1 cellular context compared by ENCODE assay signal in genomic region chr4:73832651-73833237, GRCh38.
TF ChIP-seq lines count a peak whose summit lies in the region.

No MANE protein-coding gene starts in this region.

TF ChIP-seq in K562, 482 proteins besides CTCF, POLR2A, EP300 and RAD21 (continued from another document):
- TF ChIP-seq FUS (optimal IDR thresholded peaks at IDR 0.05; ENCODE audit: low read depth, low read length): no peak
- peak; percentile 97 for TF ChIP-seq DPF2 (IDR thresholded peaks at IDR 0.05)
- TF ChIP-seq RREB1 (CRISPR knock-in tag; IDR thresholded peaks at IDR 0.05): no peak
- TF ChIP-seq ZNF197 (CRISPR knock-in tag; IDR thresholded peaks at IDR 0.05; ENCODE audit: low read depth): peak; percentile 79
- peak; percentile 96 for TF ChIP-seq CBFA2T3 (IDR thresholded peaks at IDR 0.05)
- no peak for TF ChIP-seq ATF1 (CRISPR knock-in tag; IDR thresholded peaks at IDR 0.05)
- TF ChIP-seq ATF1 (tag; IDR thresholded peaks at IDR 0.05): peak; percentile 63; the same call in 1 of the 2 replicates
- no peak for TF ChIP-seq SMAD1 (IDR thresholded peaks at IDR 0.05; ENCODE audit: low read depth, low read length, partially characterized antibody)
- no peak for TF ChIP-seq USF2 (CRISPR knock-in tag; IDR thresholded peaks at IDR 0.05)
- peak; percentile 96 for TF ChIP-seq CCNT2 (IDR thresholded peaks at IDR 0.05; ENCODE audit: borderline replicate concordance, extremely low read depth, insufficient read length, low read depth, low read length)
- 0 out of 2 replicates have a peak, but pooled peaks have one; percentile 21 for TF ChIP-seq MECOM (CRISPR knock-in tag; IDR thresholded peaks at IDR 0.05)
- TF ChIP-seq NR2C1 (IDR thresholded peaks at IDR 0.05): peak; percentile 24; the same call in 1 of the 2 replicates
- peak; percentile 15 for TF ChIP-seq NR2C1 (tag; IDR thresholded peaks at IDR 0.05)
- TF ChIP-seq MYC (IDR thresholded peaks at IDR 0.05; ENCODE audit: low read depth, low read length): no peak
- TF ChIP-seq MYC (CRISPR knock-in tag; IDR thresholded peaks at IDR 0.05; ENCODE audit: borderline replicate concordance, low read depth): no peak
- no peak for TF ChIP-seq E2F3 (CRISPR knock-in tag; IDR thresholded peaks at IDR 0.05)
- peak; percentile 87 for TF ChIP-seq FOXK2 (conservative IDR thresholded peaks at IDR 0.05 in 1 of 2, IDR thresholded peaks at IDR 0.05 in 1 of 2; ENCODE audit: low read depth in 2 of 2)
- TF ChIP-seq HDAC1 (IDR thresholded peaks at IDR 0.05): peak; percentile 29 to 86; a peak in 3 of 4 replicates
- no peak for TF ChIP-seq HDAC6 (IDR thresholded peaks at IDR 0.05; ENCODE audit: low read depth, low read length)
- peak; percentile 64; the same call in 1 of the 2 replicates for TF ChIP-seq MTA1 (IDR thresholded peaks at IDR 0.05; ENCODE audit: borderline replicate concordance)
- no peak for TF ChIP-seq E2F1 (CRISPR knock-in tag; IDR thresholded peaks at IDR 0.05)
- no peak for TF ChIP-seq ZNF512 (tag; IDR thresholded peaks at IDR 0.05)
- peak; percentile 57 to 78; a peak in 3 of 4 replicates for TF ChIP-seq ARNT (IDR thresholded peaks at IDR 0.05)
- no peak for TF ChIP-seq MXI1 (IDR thresholded peaks at IDR 0.05; ENCODE audit: low read depth, low read length)
- no peak for TF ChIP-seq SRSF1 (IDR thresholded peaks at IDR 0.05; ENCODE audit: low read depth, low read length)
- TF ChIP-seq ZNF717 (CRISPR knock-in tag; IDR thresholded peaks at IDR 0.05): no peak
- TF ChIP-seq TEAD4 (IDR thresholded peaks at IDR 0.05; ENCODE audit: low read length): peak; percentile 98
- no peak for TF ChIP-seq TEAD4 (CRISPR knock-in tag; IDR thresholded peaks at IDR 0.05; ENCODE audit: borderline replicate concordance)
- peak in 1 of 2 experiments; percentile 87; a peak in 2 of 4 replicates for TF ChIP-seq TBL1XR1 (IDR thresholded peaks at IDR 0.05; ENCODE audit: low read length in 2 of 2)
- no peak for TF ChIP-seq NUFIP1 (IDR thresholded peaks at IDR 0.05; ENCODE audit: partially characterized antibody)
- peak; percentile 87 for TF ChIP-seq JUND (IDR thresholded peaks at IDR 0.05; ENCODE audit: borderline replicate concordance, low read depth, low read length)
- peak; percentile 79; the same call in 2 of the 3 replicates for TF ChIP-seq JUND (tag; IDR thresholded peaks at IDR 0.05; ENCODE audit: borderline replicate concordance, low read depth, low read length)
- TF ChIP-seq NONO (IDR thresholded peaks at IDR 0.05; ENCODE audit: low read depth in 2 of 2, low read length in 1 of 2): no peak
- peak; percentile 89 for TF ChIP-seq CC2D1A (IDR thresholded peaks at IDR 0.05)
- no peak for TF ChIP-seq ZNF609 (CRISPR knock-in tag; IDR thresholded peaks at IDR 0.05; ENCODE audit: borderline replicate concordance)
- TF ChIP-seq HNRNPL (IDR thresholded peaks at IDR 0.05; ENCODE audit: low read depth, low read length): no peak
- TF ChIP-seq MLLT1 (IDR thresholded peaks at IDR 0.05): peak in 1 of 2 experiments; percentile 48; a peak in 1 of 4 replicates
- 0 out of 2 replicates have a peak, but pooled peaks have one; percentile 26 for TF ChIP-seq SPI1 (IDR thresholded peaks at IDR 0.05; ENCODE audit: borderline replicate concordance, low read depth, low read length)
- no peak for TF ChIP-seq SMC3 (conservative IDR thresholded peaks at IDR 0.05; ENCODE audit: insufficient read depth, low read depth, low read length)
